In the genomic region with DNA sequence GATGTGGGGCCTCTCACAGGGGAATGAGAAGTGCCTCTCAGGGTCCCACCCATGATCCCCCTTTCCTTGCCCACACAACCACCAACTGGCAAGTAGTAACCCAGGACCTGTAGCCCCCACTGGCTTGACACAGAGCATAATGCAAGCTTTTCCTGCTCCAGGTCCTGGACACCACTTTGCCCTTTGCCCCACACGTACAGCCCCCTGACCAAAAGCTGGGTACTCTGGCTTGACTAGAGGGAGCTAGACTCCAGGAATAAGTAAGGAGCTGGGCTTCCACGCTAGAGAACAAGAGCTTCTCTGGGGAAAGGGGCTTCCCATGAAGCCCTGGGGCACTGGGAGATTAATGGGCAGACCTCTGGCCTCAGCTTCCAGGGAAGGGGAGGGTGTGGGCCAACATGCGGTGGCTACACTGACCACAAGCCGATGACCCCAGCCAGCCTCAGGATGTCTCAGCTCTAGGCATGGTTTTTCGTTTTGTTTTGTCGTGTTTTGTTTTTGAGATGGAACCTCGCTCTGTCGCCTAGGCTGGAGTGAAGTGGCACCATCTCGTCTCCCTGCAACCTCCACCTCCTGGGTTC, we compare ENCODE assay signal across 20 cellular contexts.
DNase-seq lines count a peak whose midpoint lies in the region; ATAC-seq, FAIRE-seq and TF ChIP-seq lines count a peak whose summit lies in the region.
"Had no signal": no experiment of that assay in that cellular context is flagged by ENCODE, and none has a peak within 500 bp of the region (broad histone marks: within the 10 kb centered on the region; RNA-seq: fewer than 3 reads in every experiment).

No MANE protein-coding gene starts in this region.

- H4K91ac ChIP-seq in H1 (replicated peaks; ENCODE audit: insufficient read length, low read length) = no peak overlapping the region

- H3K79me2 ChIP-seq in H1 (ENCODE audit: control insufficient read depth in 1 of 2, insufficient read depth in 2 of 2, low read length in 2 of 2) = no peaks in the 10 kb centered on the region

- no peak overlapping the region for H2BK5ac ChIP-seq in H1 (ENCODE audit: low read depth, low read length)

- H3K9ac ChIP-seq in H1 (replicated peaks in 1 of 4; ENCODE audit: extremely low read depth in 1 of 4, low read depth in 3 of 4, low read length in 3 of 4) = no peak overlapping the region

- TF ChIP-seq POLR2A in H1 (IDR thresholded peaks at IDR 0.05; ENCODE audit: control extremely low read depth in 1 of 2, low read depth in 2 of 2, low read length in 2 of 2) (no peak), spleen (IDR thresholded peaks at IDR 0.05) (no peak)

- POLR2A ChIA-PET in H1 (lab: Charles Lee; ENCODE audit: partially characterized antibody) = interaction anchor here (0.8 kb wide), 1 partner anchor 36 kb away, joined by 4 read pairs; no protein-coding TSS in a partner anchor

- CTCF ChIA-PET in H1 (lab: Charles Lee; ENCODE audit: partially characterized antibody) = interaction anchor here (0.7 to 1.7 kb wide), 7 partner anchors 10 to 100 kb away, joined by 3 to 7 read pairs (median 3); no protein-coding TSS in a partner anchor

- H3K27me3 ChIP-seq in H7 (ENCODE audit: control insufficient read depth, insufficient read depth, low read length) = peaks cover 2% of the 10 kb centered on the region; the same call in 1 of the 2 replicates
- no peaks in the 10 kb centered on the region for H3K27me3 ChIP-seq in H1 (replicated peaks in 1 of 4; ENCODE audit: control insufficient read depth in 3 of 4, extremely low read depth in 1 of 4, insufficient read depth in 3 of 4, low read length in 3 of 4)
- H3K27me3 ChIP-seq in spleen (replicated peaks in 1 of 7) = no peaks in the 10 kb centered on the region
- H3K27me3 ChIP-seq in small intestine (ENCODE audit: control insufficient read depth in 2 of 2, insufficient read depth in 2 of 2, low read length in 2 of 2) = no peaks in the 10 kb centered on the region
- H3K27me3 ChIP-seq: BE2C had no signal

- FAIRE-seq in H1 (lab: Jason Lieb, UNC) (no peak), small intestine (lab: Jason Lieb, UNC) (no peak)
- FAIRE-seq: A204.1, G401.6, GM12891 had no signal

- no peak for ATAC-seq in HG03565 (IDR thresholded peaks at IDR 0.05; ENCODE audit: unreplicated experiment)
- ATAC-seq: GM23338 had no signal

- H4K8ac ChIP-seq in H1 (ENCODE audit: extremely low read depth, insufficient read depth, low read length) = no peak overlapping the region

- intact Hi-C loops in spleen (cut with DNase I; ENCODE audit: low total_unique reads) = no loop called here

- TF ChIP-seq CTCF in H1 (IDR thresholded peaks at IDR 0.05; ENCODE audit: control extremely low read depth in 1 of 3, insufficient read depth in 1 of 3, low read depth in 1 of 3, low read length in 3 of 3) = no peak
- no peak for TF ChIP-seq CTCF in spleen (IDR thresholded peaks at IDR 0.05 in 8 of 11, conservative IDR thresholded peaks at IDR 0.05 in 3 of 11)

- H3K18ac ChIP-seq in H1 (ENCODE audit: extremely low read depth, low read length) = no peak overlapping the region

- DNase-seq in H7 (peak; percentile 24), OCI-M1 (lab: John Stamatoyannopoulos, UW) (peak; percentile 29), H1 (ENCODE audit: low read depth in 1 of 2, low spot score in 2 of 2) (no peak), spleen (peak; percentile 17), small intestine (no peak), cerebellar cortex (ENCODE audit: low spot score) (no peak)
- DNase-seq: BE2C; CD4-positive, alpha-beta memory T cell; DMS153; DMS79 treated with DMSO at 0.1 percent for 48 hours; EL; HFFc6 had no signal

- H3K4ac ChIP-seq in H1 (replicated peaks; ENCODE audit: insufficient read length, low read depth, low read length) = no peak overlapping the region

- 86% methylated on average over 9 of the region's 9 CpGs; no CpG with 5 or more reads in 1 of the 2 experiments for WGBS in H1 (ENCODE audit: extremely low coverage in 1 of 2, insufficient coverage in 1 of 2, insufficient read length in 1 of 2, insufficient replicate concordance in 2 of 2, low coverage in 1 of 2, low lambda C conversion rate in 2 of 2, missing lambda C conversion rate in 1 of 2), 2 experiments
- 71 to 82% (median 75%) methylated on average over 9 of the region's 9 CpGs for WGBS in spleen, 5 donors
- 71 to 83% (median 82%) methylated on average over 9 of the region's 9 CpGs for WGBS in small intestine, 3 donors

- no peak overlapping the region for H3K4me2 ChIP-seq in H1 (ENCODE audit: insufficient read depth in 1 of 2, low read depth in 2 of 2, low read length in 2 of 2)
- H3K4me2 ChIP-seq: GM23338 had no signal

- H4K20me1 ChIP-seq in H1 (replicated peaks in 1 of 2; ENCODE audit: control insufficient read depth in 1 of 2, insufficient read depth in 2 of 2, low read length in 2 of 2) = no peaks in the 10 kb centered on the region

- no peaks in the 10 kb centered on the region for H3K79me1 ChIP-seq in H1 (ENCODE audit: low read depth, low read length)

- H3K23ac ChIP-seq in H1 (ENCODE audit: insufficient read length) = no peak overlapping the region

- no peak overlapping the region for H4K5ac ChIP-seq in H1 (ENCODE audit: insufficient read length, low read depth, low read length)

- no peak overlapping the region for H3K14ac ChIP-seq in H1 (ENCODE audit: insufficient read length)

- no peak for TF ChIP-seq RAD21 in H1 (IDR thresholded peaks at IDR 0.05 in 1 of 2, conservative IDR thresholded peaks at IDR 0.05 in 1 of 2; ENCODE audit: low read depth in 2 of 2, low read length in 2 of 2)

- H2AFZ ChIP-seq in H1 (ENCODE audit: low read length) = no peak overlapping the region
- H2AFZ ChIP-seq: GM23338 had no signal

- peaks cover 22 to 26% of the 10 kb centered on the region in 2 experiments for H3K9me3 ChIP-seq in H1 (ENCODE audit: insufficient read depth in 2 of 2, low read depth in 1 of 2, low read length in 1 of 2)
- peaks cover 3 to 38% (median 27%) of the 10 kb centered on the region in 8 donors for H3K9me3 ChIP-seq in spleen
- no peaks in the 10 kb centered on the region for H3K9me3 ChIP-seq in small intestine (ENCODE audit: control insufficient read depth, low read depth)

- H2BK12ac ChIP-seq in H1 (ENCODE audit: low read depth, low read length) = 0 out of 2 replicates have a peak overlapping the region, but pooled peaks have one; percentile 27

- H3K4me3 ChIP-seq in H7 (ENCODE audit: insufficient read depth, low read depth, low read length) = no peak overlapping the region
- no peak overlapping the region for H3K4me3 ChIP-seq in H1 (ENCODE audit: extremely low read depth in 1 of 4, insufficient read depth in 2 of 4, low read depth in 3 of 4, low read length in 4 of 4)
- no peak overlapping the region for H3K4me3 ChIP-seq in spleen
- no peak overlapping the region for H3K4me3 ChIP-seq in small intestine (ENCODE audit: low read depth in 1 of 2, low read length in 2 of 2)
- H3K4me3 ChIP-seq: GM23338, HAP-1 had no signal

- no peak overlapping the region for H3K56ac ChIP-seq in H1 (replicated peaks; ENCODE audit: insufficient read length, low read depth, low read length)

- TF ChIP-seq EP300 in H1 (IDR thresholded peaks at IDR 0.05; ENCODE audit: borderline replicate concordance in 1 of 2, low read depth in 2 of 2, low read length in 2 of 2) = no peak

- no peaks in the 10 kb centered on the region for H3K36me3 ChIP-seq in H7 (replicated peaks; ENCODE audit: control insufficient read depth, insufficient read depth, low read length)
- H3K36me3 ChIP-seq in H1 (ENCODE audit: control insufficient read depth in 2 of 4, insufficient read depth in 4 of 4, low read length in 3 of 4) = no peaks in the 10 kb centered on the region
- H3K36me3 ChIP-seq in spleen = no peaks in the 10 kb centered on the region
- no peaks in the 10 kb centered on the region for H3K36me3 ChIP-seq in small intestine (ENCODE audit: control insufficient read depth in 2 of 2, insufficient read depth in 2 of 2, low read length in 2 of 2)
- H3K36me3 ChIP-seq: BE2C, HAP-1 had no signal

- no peak overlapping the region for H3K27ac ChIP-seq in H1 (ENCODE audit: low read depth, low read length)
- H3K27ac ChIP-seq in spleen = no peak overlapping the region
- no peak overlapping the region for H3K27ac ChIP-seq in small intestine (ENCODE audit: low read depth in 1 of 2, low read length in 1 of 2)
- H3K27ac ChIP-seq: C4-2B, HL-60 had no signal

- H2BK120ac ChIP-seq in H1 (replicated peaks; ENCODE audit: low read depth, low read length) = no peak overlapping the region

- no peak overlapping the region for H2AK5ac ChIP-seq in H1 (ENCODE audit: low read depth, low read length)

- H3K4me1 ChIP-seq in H1 (replicated peaks in 1 of 4; ENCODE audit: control insufficient read depth in 3 of 4, insufficient read depth in 4 of 4, low read length in 3 of 4) (peaks cover 0 to 4% (median 3%) of the 10 kb centered on the region in 4 experiments; a peak in 4 of 7 replicates), spleen (no peaks in the 10 kb centered on the region), small intestine (ENCODE audit: control insufficient read depth in 2 of 2, insufficient read depth in 1 of 2, low read depth in 1 of 2, low read length in 1 of 2) (no peaks in the 10 kb centered on the region)
- H3K4me1 ChIP-seq: HAP-1 had no signal

- H2BK20ac ChIP-seq in H1 (ENCODE audit: low read length) = no peak overlapping the region

- no peaks in the 10 kb centered on the region for H3K23me2 ChIP-seq in H1 (ENCODE audit: low read depth, low read length)

- H2BK15ac ChIP-seq in H1 (ENCODE audit: low read length) = no peak overlapping the region

TF ChIP-seq in H1, 55 proteins besides CTCF, POLR2A, EP300 and RAD21:
- TF ChIP-seq, protein P1, sequence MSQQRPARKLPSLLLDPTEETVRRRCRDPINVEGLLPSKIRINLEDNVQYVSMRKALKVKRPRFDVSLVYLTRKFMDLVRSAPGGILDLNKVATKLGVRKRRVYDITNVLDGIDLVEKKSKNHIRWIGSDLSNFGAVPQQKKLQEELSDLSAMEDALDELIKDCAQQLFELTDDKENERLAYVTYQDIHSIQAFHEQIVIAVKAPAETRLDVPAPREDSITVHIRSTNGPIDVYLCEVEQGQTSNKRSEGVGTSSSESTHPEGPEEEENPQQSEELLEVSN (IDR thresholded peaks at IDR 0.05) = no peak
- no peak for TF ChIP-seq JUND (IDR thresholded peaks at IDR 0.05; ENCODE audit: low read length)
- TF ChIP-seq BRCA1 (IDR thresholded peaks at IDR 0.05; ENCODE audit: low read depth, low read length) = no peak
- TF ChIP-seq PHF8 (conservative IDR thresholded peaks at IDR 0.05; ENCODE audit: low read depth, low read length) = no peak
- no peak for TF ChIP-seq HDAC2 (IDR thresholded peaks at IDR 0.05; ENCODE audit: borderline replicate concordance in 1 of 2, low read depth in 2 of 2, low read length in 2 of 2)
- TF ChIP-seq SIX5 (IDR thresholded peaks at IDR 0.05; ENCODE audit: low read depth, low read length) = no peak
- TF ChIP-seq POLR2AphosphoS5 (IDR thresholded peaks at IDR 0.05; ENCODE audit: low read depth, low read length) = no peak

Comparison
In these comparisons a context has a peak if more than half of its experiments do, and no peak if none do; other contexts are left out.
1. DNase-seq: peak in H7 (single experiment), OCI-M1 (single experiment) and spleen (single experiment); none in H1 (0 of 2), small intestine (single experiment) and cerebellar cortex (single experiment).